1 cellular context compared by ENCODE assay signal in the genomic region with DNA sequence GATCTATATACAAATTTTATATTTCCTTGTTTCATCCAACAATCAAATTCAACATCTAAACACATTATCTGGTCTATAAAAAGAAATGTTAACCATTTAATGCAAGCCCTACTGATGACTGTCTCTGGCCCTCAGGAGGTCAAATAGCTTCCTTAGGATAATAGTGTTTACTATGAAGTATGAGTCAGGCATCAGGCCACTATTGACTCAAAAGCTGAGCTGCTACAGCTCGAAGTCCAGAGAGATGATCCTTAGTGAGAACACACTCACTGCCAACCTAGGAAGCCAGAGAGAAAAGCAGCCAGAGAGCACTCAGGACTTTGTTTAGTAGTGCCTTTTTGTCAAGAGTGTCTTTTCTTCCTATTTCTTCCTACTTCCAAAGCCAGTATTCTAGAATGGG.
TF ChIP-seq lines count a peak whose summit lies in the region.

No MANE protein-coding gene starts in this region.

TF ChIP-seq in HepG2, 621 proteins besides CTCF, POLR2A, EP300 and RAD21 (continued from another document and continues in another):
- TF ChIP-seq, protein P1, sequence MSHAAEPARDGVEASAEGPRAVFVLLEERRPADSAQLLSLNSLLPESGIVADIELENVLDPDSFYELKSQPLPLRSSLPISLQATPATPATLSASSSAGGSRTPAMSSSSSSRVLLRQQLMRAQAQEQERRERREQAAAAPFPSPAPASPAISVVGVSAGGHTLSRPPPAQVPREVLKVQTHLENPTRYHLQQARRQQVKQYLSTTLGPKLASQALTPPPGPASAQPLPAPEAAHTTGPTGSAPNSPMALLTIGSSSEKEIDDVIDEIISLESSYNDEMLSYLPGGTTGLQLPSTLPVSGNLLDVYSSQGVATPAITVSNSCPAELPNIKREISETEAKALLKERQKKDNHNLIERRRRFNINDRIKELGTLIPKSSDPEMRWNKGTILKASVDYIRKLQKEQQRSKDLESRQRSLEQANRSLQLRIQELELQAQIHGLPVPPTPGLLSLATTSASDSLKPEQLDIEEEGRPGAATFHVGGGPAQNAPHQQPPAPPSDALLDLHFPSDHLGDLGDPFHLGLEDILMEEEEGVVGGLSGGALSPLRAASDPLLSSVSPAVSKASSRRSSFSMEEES (CRISPR knock-in tag; IDR thresholded peaks at IDR 0.05), result peak; percentile 48; the same call in 1 of the 2 replicates
- TF ChIP-seq ZNF282 (IDR thresholded peaks at IDR 0.05; ENCODE audit: partially characterized antibody), result no peak
- TF ChIP-seq ZNF839 (CRISPR knock-in tag; IDR thresholded peaks at IDR 0.05; ENCODE audit: borderline replicate concordance), result no peak
- TF ChIP-seq BHLHE40 (IDR thresholded peaks at IDR 0.05; ENCODE audit: low read length), result no peak
- TF ChIP-seq ZNF333 (CRISPR knock-in tag; IDR thresholded peaks at IDR 0.05; ENCODE audit: borderline replicate concordance), result no peak
- 0 out of 2 replicates have a peak, but pooled peaks have one; percentile 54 for TF ChIP-seq SIX4 (CRISPR knock-in tag; IDR thresholded peaks at IDR 0.05)
- no peak for TF ChIP-seq PCBP1 (IDR thresholded peaks at IDR 0.05; ENCODE audit: borderline replicate concordance, low read depth, low read length)
- peak; percentile 62; the same call in 1 of the 2 replicates for TF ChIP-seq MIER3 (CRISPR knock-in tag; IDR thresholded peaks at IDR 0.05; ENCODE audit: borderline replicate concordance)
- peak; percentile 81 for TF ChIP-seq FOXA1 (IDR thresholded peaks at IDR 0.05)
- TF ChIP-seq FOXA1 (CRISPR knock-in tag; IDR thresholded peaks at IDR 0.05), result peak; percentile 95
- TF ChIP-seq POLR2G (IDR thresholded peaks at IDR 0.05; ENCODE audit: low read depth, low read length), result peak; percentile 52; the same call in 1 of the 2 replicates
- no peak for TF ChIP-seq DNMT3B (CRISPR knock-in tag; conservative IDR thresholded peaks at IDR 0.05)
- TF ChIP-seq TGIF2 (CRISPR knock-in tag; IDR thresholded peaks at IDR 0.05), result no peak
- no peak for TF ChIP-seq WIZ (CRISPR knock-in tag; IDR thresholded peaks at IDR 0.05)
- TF ChIP-seq, protein P2, sequence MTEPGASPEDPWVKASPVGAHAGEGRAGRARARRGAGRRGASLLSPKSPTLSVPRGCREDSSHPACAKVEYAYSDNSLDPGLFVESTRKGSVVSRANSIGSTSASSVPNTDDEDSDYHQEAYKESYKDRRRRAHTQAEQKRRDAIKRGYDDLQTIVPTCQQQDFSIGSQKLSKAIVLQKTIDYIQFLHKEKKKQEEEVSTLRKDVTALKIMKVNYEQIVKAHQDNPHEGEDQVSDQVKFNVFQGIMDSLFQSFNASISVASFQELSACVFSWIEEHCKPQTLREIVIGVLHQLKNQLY (CRISPR knock-in tag; IDR thresholded peaks at IDR 0.05), result no peak
- TF ChIP-seq TIGD3 (CRISPR knock-in tag; IDR thresholded peaks at IDR 0.05; ENCODE audit: borderline replicate concordance), result no peak
- peak; percentile 89; the same call in 1 of the 2 replicates for TF ChIP-seq HMG20A (CRISPR knock-in tag; IDR thresholded peaks at IDR 0.05; ENCODE audit: borderline replicate concordance)
- TF ChIP-seq GLMP (CRISPR knock-in tag; IDR thresholded peaks at IDR 0.05; ENCODE audit: borderline replicate concordance), result no peak
- no peak for TF ChIP-seq IKZF1 (IDR thresholded peaks at IDR 0.05)
- no peak for TF ChIP-seq ZFP37 (CRISPR knock-in tag; IDR thresholded peaks at IDR 0.05; ENCODE audit: borderline replicate concordance)
- TF ChIP-seq HOXA5 (CRISPR knock-in tag; IDR thresholded peaks at IDR 0.05), result no peak
- TF ChIP-seq, protein P3, sequence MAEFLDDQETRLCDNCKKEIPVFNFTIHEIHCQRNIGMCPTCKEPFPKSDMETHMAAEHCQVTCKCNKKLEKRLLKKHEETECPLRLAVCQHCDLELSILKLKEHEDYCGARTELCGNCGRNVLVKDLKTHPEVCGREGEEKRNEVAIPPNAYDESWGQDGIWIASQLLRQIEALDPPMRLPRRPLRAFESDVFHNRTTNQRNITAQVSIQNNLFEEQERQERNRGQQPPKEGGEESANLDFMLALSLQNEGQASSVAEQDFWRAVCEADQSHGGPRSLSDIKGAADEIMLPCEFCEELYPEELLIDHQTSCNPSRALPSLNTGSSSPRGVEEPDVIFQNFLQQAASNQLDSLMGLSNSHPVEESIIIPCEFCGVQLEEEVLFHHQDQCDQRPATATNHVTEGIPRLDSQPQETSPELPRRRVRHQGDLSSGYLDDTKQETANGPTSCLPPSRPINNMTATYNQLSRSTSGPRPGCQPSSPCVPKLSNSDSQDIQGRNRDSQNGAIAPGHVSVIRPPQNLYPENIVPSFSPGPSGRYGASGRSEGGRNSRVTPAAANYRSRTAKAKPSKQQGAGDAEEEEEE (CRISPR knock-in tag; IDR thresholded peaks at IDR 0.05; ENCODE audit: borderline replicate concordance), result no peak
- no peak for TF ChIP-seq ZBTB21 (CRISPR knock-in tag; IDR thresholded peaks at IDR 0.05)
- TF ChIP-seq ZFP62 (CRISPR knock-in tag; IDR thresholded peaks at IDR 0.05), result no peak
- TF ChIP-seq ZNF703 (CRISPR knock-in tag; IDR thresholded peaks at IDR 0.05; ENCODE audit: borderline replicate concordance), result no peak
- TF ChIP-seq ZNF34 (CRISPR knock-in tag; IDR thresholded peaks at IDR 0.05; ENCODE audit: borderline replicate concordance), result no peak
- no peak for TF ChIP-seq SMAD9 (CRISPR knock-in tag; IDR thresholded peaks at IDR 0.05)
- no peak for TF ChIP-seq ZNF674 (CRISPR knock-in tag; IDR thresholded peaks at IDR 0.05; ENCODE audit: low read depth)
- peak; percentile 94 for TF ChIP-seq FOXO1 (CRISPR knock-in tag; IDR thresholded peaks at IDR 0.05)
- TF ChIP-seq PAXIP1 (CRISPR knock-in tag; conservative IDR thresholded peaks at IDR 0.05), result peak; percentile 95
- TF ChIP-seq GATA4 (IDR thresholded peaks at IDR 0.05; ENCODE audit: borderline replicate concordance, low read depth), result peak; percentile 45; the same call in 1 of the 2 replicates
- no peak for TF ChIP-seq ZNF639 (CRISPR knock-in tag; conservative IDR thresholded peaks at IDR 0.05)
- TF ChIP-seq ONECUT2 (CRISPR knock-in tag; IDR thresholded peaks at IDR 0.05), result peak; percentile 70
- TF ChIP-seq SAP130 (CRISPR knock-in tag; IDR thresholded peaks at IDR 0.05; ENCODE audit: low read depth), result peak; percentile 61
- no peak for TF ChIP-seq NR1H2 (CRISPR knock-in tag; IDR thresholded peaks at IDR 0.05; ENCODE audit: borderline replicate concordance, low read depth)
- TF ChIP-seq NONO (IDR thresholded peaks at IDR 0.05), result no peak
- no peak for TF ChIP-seq NONO (CRISPR knock-in tag; conservative IDR thresholded peaks at IDR 0.05)
- no peak for TF ChIP-seq LBX2 (CRISPR knock-in tag; IDR thresholded peaks at IDR 0.05; ENCODE audit: borderline replicate concordance)
- TF ChIP-seq RFX5 (IDR thresholded peaks at IDR 0.05; ENCODE audit: low read depth, low read length), result no peak
- peak; percentile 97 for TF ChIP-seq JUND (CRISPR knock-in tag; IDR thresholded peaks at IDR 0.05)
- no peak for TF ChIP-seq ZNF770 (CRISPR knock-in tag; IDR thresholded peaks at IDR 0.05)
- TF ChIP-seq ZNF496 (CRISPR knock-in tag; IDR thresholded peaks at IDR 0.05; ENCODE audit: insufficient replicate concordance), result no peak
- TF ChIP-seq FOXK1 (CRISPR knock-in tag; IDR thresholded peaks at IDR 0.05; ENCODE audit: borderline replicate concordance, low read depth), result peak; percentile 81; the same call in 1 of the 2 replicates
- TF ChIP-seq SMARCE1 (IDR thresholded peaks at IDR 0.05; ENCODE audit: borderline replicate concordance), result peak; percentile 92; the same call in 1 of the 2 replicates
- peak; percentile 87 for TF ChIP-seq FOXJ3 (CRISPR knock-in tag; IDR thresholded peaks at IDR 0.05; ENCODE audit: borderline replicate concordance)
- no peak for TF ChIP-seq ZNF24 (IDR thresholded peaks at IDR 0.05)
- TF ChIP-seq ZNF614 (CRISPR knock-in tag; IDR thresholded peaks at IDR 0.05; ENCODE audit: borderline replicate concordance), result peak; percentile 74
- TF ChIP-seq SRSF1 (optimal IDR thresholded peaks at IDR 0.05; ENCODE audit: low read depth, low read length), result no peak
- no peak for TF ChIP-seq SKIL (CRISPR knock-in tag; IDR thresholded peaks at IDR 0.05; ENCODE audit: borderline replicate concordance)
- no peak for TF ChIP-seq ZNF598 (CRISPR knock-in tag; IDR thresholded peaks at IDR 0.05; ENCODE audit: borderline replicate concordance)
